In genomic region chr12:57841445-57841844, GRCh38 we compare ENCODE assay signal across 11 cellular contexts. TPM values are rescaled to one million over a fixed set of nuclear protein-coding genes. Genes with fewer than 3 reads are reported as not detected.
DNase-seq lines count a peak whose midpoint lies in the region; ATAC-seq lines count a peak whose summit lies in the region.
"Had no signal": no experiment of that assay in that cellular context is flagged by ENCODE, and none has a peak within 500 bp of the region (broad histone marks: within the 10 kb centered on the region; RNA-seq: fewer than 3 reads in every experiment).

No MANE protein-coding gene starts in this region.

- H3K27me3 Mint-ChIP-seq in activated T-cell treated with anti-CD3 and anti-CD28 coated beads, Interleukin-2, amount 50 U/mL, for 24 hours: no peaks in the 10 kb centered on the region
- no peaks in the 10 kb centered on the region for H3K27me3 Mint-ChIP-seq in activated T-helper 17 cell treated with anti-CD3 and anti-CD28 coated beads, Interleukin-2, amount 50 U/mL, for 72 hours
- no peaks in the 10 kb centered on the region for H3K27me3 Mint-ChIP-seq in stimulated activated naive CD8-positive, alpha-beta T cell treated with anti-CD3 and anti-CD28 coated beads, Interleukin-15, amount 100 ng/mL, for 72 hours

- peak overlapping the region; percentile 90 for H3K27ac Mint-ChIP-seq in activated T-cell treated with anti-CD3 and anti-CD28 coated beads, Interleukin-2, amount 50 U/mL, for 24 hours
- peak overlapping the region; percentile 80 for H3K27ac Mint-ChIP-seq in activated T-helper 17 cell treated with anti-CD3 and anti-CD28 coated beads, Interleukin-2, amount 50 U/mL, for 72 hours
- no peak overlapping the region for H3K27ac Mint-ChIP-seq in stimulated activated naive CD8-positive, alpha-beta T cell treated with anti-CD3 and anti-CD28 coated beads, Interleukin-15, amount 100 ng/mL, for 72 hours

- no peaks in the 10 kb centered on the region for H3K9me3 Mint-ChIP-seq in activated T-cell treated with anti-CD3 and anti-CD28 coated beads, Interleukin-2, amount 50 U/mL, for 24 hours
- H3K9me3 Mint-ChIP-seq in activated T-helper 17 cell treated with anti-CD3 and anti-CD28 coated beads, Interleukin-2, amount 50 U/mL, for 72 hours: no peaks in the 10 kb centered on the region
- H3K9me3 Mint-ChIP-seq in stimulated activated naive CD8-positive, alpha-beta T cell treated with anti-CD3 and anti-CD28 coated beads, Interleukin-15, amount 100 ng/mL, for 72 hours: no peaks in the 10 kb centered on the region

- H3K4me3 Mint-ChIP-seq in activated T-cell treated with anti-CD3 and anti-CD28 coated beads, Interleukin-2, amount 50 U/mL, for 24 hours: no peak overlapping the region
- peak overlapping the region; percentile 88 for H3K4me3 Mint-ChIP-seq in activated T-helper 17 cell treated with anti-CD3 and anti-CD28 coated beads, Interleukin-2, amount 50 U/mL, for 72 hours
- H3K4me3 Mint-ChIP-seq in stimulated activated naive CD8-positive, alpha-beta T cell treated with anti-CD3 and anti-CD28 coated beads, Interleukin-15, amount 100 ng/mL, for 72 hours: peak overlapping the region; percentile 50 to 55

- peaks cover 79% of the 10 kb centered on the region for H3K4me1 Mint-ChIP-seq in activated T-cell treated with anti-CD3 and anti-CD28 coated beads, Interleukin-2, amount 50 U/mL, for 24 hours (ENCODE audit: low read depth)
- H3K4me1 Mint-ChIP-seq in activated T-helper 17 cell treated with anti-CD3 and anti-CD28 coated beads, Interleukin-2, amount 50 U/mL, for 72 hours: peaks cover 67% of the 10 kb centered on the region
- peaks cover 83% of the 10 kb centered on the region for H3K4me1 Mint-ChIP-seq in stimulated activated naive CD8-positive, alpha-beta T cell treated with anti-CD3 and anti-CD28 coated beads, Interleukin-15, amount 100 ng/mL, for 72 hours

- ATAC-seq in activated T-helper 17 cell treated with anti-CD3 and anti-CD28 coated beads, Interleukin-2, amount 50 U/mL, for 72 hours (replicated peaks): no peak
- ATAC-seq in stimulated activated naive CD8-positive, alpha-beta T cell treated with anti-CD3 and anti-CD28 coated beads, Interleukin-15, amount 100 ng/mL, for 72 hours: no peak
- ATAC-seq in HG03442 (IDR thresholded peaks at IDR 0.05; ENCODE audit: unreplicated experiment): no peak
- no peak for ATAC-seq in HG02571 (IDR thresholded peaks at IDR 0.05; ENCODE audit: unreplicated experiment)
- ATAC-seq: left lung had no signal

- peaks cover 2% of the 10 kb centered on the region for H3K36me3 Mint-ChIP-seq in activated T-cell treated with anti-CD3 and anti-CD28 coated beads, Interleukin-2, amount 50 U/mL, for 24 hours (ENCODE audit: low read depth)
- H3K36me3 Mint-ChIP-seq in activated T-helper 17 cell treated with anti-CD3 and anti-CD28 coated beads, Interleukin-2, amount 50 U/mL, for 72 hours (ENCODE audit: low read depth): peaks cover 6% of the 10 kb centered on the region

- DNase-seq in activated T-cell treated with anti-CD3 and anti-CD28 coated beads, Interleukin-2, amount 50 U/mL, for 24 hours: no peak
- DNase-seq in activated T-cell treated with anti-CD3 and anti-CD28 coated beads, Interleukin-2, amount 50 U/mL, for 48 hours: no peak
- peak; percentile 38 for DNase-seq in left kidney (ENCODE audit: low read depth, low spot score)
- no peak for DNase-seq in stimulated activated naive CD8-positive, alpha-beta T cell treated with anti-CD3 and anti-CD28 coated beads, Interleukin-15, amount 100 ng/mL, for 72 hours
- DNase-seq in NOMO-1 (lab: John Stamatoyannopoulos, UW; ENCODE audit: unreplicated experiment in 2 of 2): no peak
- DNase-seq: activated CD4-positive, alpha-beta T cell treated with anti-CD3 and anti-CD28 coated beads, Interleukin-2, amount 50 U/mL, for 48 hours; aorta; left lung had no signal

RNA-seq across cellular contexts. Expression of gene CTDSP2, which starts 5.1 kb away (rescaled TPM):
- total RNA-seq in activated T-helper 17 cell treated with anti-CD3 and anti-CD28 coated beads, Interleukin-2, amount 50 U/mL, for 72 hours: 100 to 1,000 TPM in 1 of 2 donors, 10 to 100 TPM in 1; 68.5 to 113 TPM

RNA-seq across cellular contexts. Expression of gene AVIL, which starts 22.9 kb away (rescaled TPM):
- 1 to 10 TPM; 1.9 to 2.7 TPM for total RNA-seq in activated T-helper 17 cell treated with anti-CD3 and anti-CD28 coated beads, Interleukin-2, amount 50 U/mL, for 72 hours

RNA-seq across cellular contexts. Expression of gene TSFM, which starts 58.9 kb away (rescaled TPM):
- total RNA-seq in activated T-helper 17 cell treated with anti-CD3 and anti-CD28 coated beads, Interleukin-2, amount 50 U/mL, for 72 hours: 10 to 100 TPM; 30.7 to 63.8 TPM

Comparison
In these comparisons a context has a peak if more than half of its experiments do, and no peak if none do; other contexts are left out.
1. H3K27ac Mint-ChIP-seq: peak in activated T-cell treated with anti-CD3 and anti-CD28 coated beads, Interleukin-2, amount 50 U/mL, for 24 hours (single experiment) and activated T-helper 17 cell treated with anti-CD3 and anti-CD28 coated beads, Interleukin-2, amount 50 U/mL, for 72 hours (single experiment); none in stimulated activated naive CD8-positive, alpha-beta T cell treated with anti-CD3 and anti-CD28 coated beads, Interleukin-15, amount 100 ng/mL, for 72 hours (0 of 2).